Comparison of ENCODE assay signal across 16 cellular contexts in the genomic region with DNA sequence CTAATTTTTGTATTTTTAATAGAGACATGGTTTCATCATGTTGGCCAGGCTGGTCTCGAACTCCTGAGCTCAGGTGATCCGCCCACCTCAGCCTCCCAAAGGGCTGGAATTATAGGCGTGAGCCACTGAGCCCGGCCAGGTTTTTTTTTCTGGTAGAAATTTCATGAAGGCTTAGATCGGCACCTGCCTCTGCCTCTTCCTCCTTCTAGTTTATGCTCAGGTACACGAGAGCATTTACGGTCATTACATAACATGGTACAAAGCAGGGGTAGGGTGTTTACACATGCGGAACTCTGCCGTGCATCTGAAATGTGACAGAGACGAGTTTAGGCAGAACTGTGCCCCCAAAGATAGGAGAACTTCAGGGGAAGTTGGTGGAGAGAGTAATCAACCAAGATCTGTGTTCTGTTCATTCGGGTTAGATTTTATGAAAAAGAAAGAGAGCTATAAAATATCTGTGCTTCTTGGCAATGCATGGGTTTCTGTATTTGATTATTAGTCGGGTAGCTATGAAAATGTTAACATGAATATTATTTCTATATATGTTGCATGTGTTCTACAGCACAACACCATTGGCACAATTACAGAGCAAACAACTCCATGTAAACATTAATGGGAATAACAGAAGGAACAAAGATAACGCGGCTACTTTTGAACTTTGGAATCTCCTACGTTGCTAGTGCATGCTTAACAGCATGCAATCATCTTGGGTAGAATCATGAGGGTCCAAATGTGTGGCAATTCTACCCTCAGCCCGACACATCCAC. TPM values are rescaled to one million over a fixed set of nuclear protein-coding genes. Genes with fewer than 3 reads are reported as not detected.
DNase-seq lines count a peak whose midpoint lies in the region; ATAC-seq and TF ChIP-seq lines count a peak whose summit lies in the region.
"Had no signal": no experiment of that assay in that cellular context is flagged by ENCODE, and none has a peak within 500 bp of the region (broad histone marks: within the 10 kb centered on the region; RNA-seq: fewer than 3 reads in every experiment).

No MANE protein-coding gene starts in this region.

- CTCF ChIA-PET in activated CD4-positive, alpha-beta memory T cell treated with anti-CD3 and anti-CD28 coated beads, Interleukin-2, amount 10 ng/mL, durations not matched to agents 7 days and 5 days (lab: Charles Lee) = interaction anchor here (1.3 kb wide), 1 partner anchor 24 kb away, joined by 3 read pairs; no protein-coding TSS in a partner anchor

- H3K9me3 ChIP-seq in body of pancreas (no peaks in the 10 kb centered on the region), mucosa of descending colon (no peaks in the 10 kb centered on the region)
- H3K9me3 ChIP-seq: HAP-1, Peyer's patch had no signal

- ATAC-seq in body of pancreas (peak; percentile 71), mucosa of descending colon (peak; percentile 79), HG02970 (IDR thresholded peaks at IDR 0.05; ENCODE audit: low FRiP score, unreplicated experiment) (no peak), HG03175 (IDR thresholded peaks at IDR 0.05; ENCODE audit: unreplicated experiment) (no peak)
- ATAC-seq: SK-N-SH treated with all-trans-retinoic acid at 6 μM for 48 hours had no signal

- no peaks in the 10 kb centered on the region for H3K36me3 Mint-ChIP-seq in activated CD4-positive, alpha-beta memory T cell treated with anti-CD3 and anti-CD28 coated beads, Interleukin-2, amount 10 ng/mL, durations not matched to agents 7 days and 5 days (ENCODE audit: low read depth)
- H3K36me3 Mint-ChIP-seq: IgD-negative memory B cell had no signal

- intact Hi-C loops in body of pancreas (cut with DNase I) (no loop called here), mucosa of descending colon (cut with DNase I, micrococcal nuclease) (loop anchor here in 1 of 2 donors (10.0 kb wide), 2 partner anchors 56 to 114 kb away; no protein-coding TSS in a partner anchor)

- WGBS in body of pancreas, 2 donors = 20% methylated on average over 16 of the region's 16 CpGs

- no peak for TF ChIP-seq CTCF in LNCaP clone FGC (IDR thresholded peaks at IDR 0.05; ENCODE audit: control insufficient read depth, extremely low read depth, insufficient read depth)
- TF ChIP-seq CTCF in body of pancreas (IDR thresholded peaks at IDR 0.05) = no peak
- no peak for TF ChIP-seq CTCF in mucosa of descending colon (IDR thresholded peaks at IDR 0.05)

- peak overlapping the region; percentile 32 to 81 (median 80) for H3K27ac ChIP-seq in body of pancreas

- POLR2A ChIA-PET in activated CD4-positive, alpha-beta memory T cell treated with anti-CD3 and anti-CD28 coated beads, Interleukin-2, amount 10 ng/mL, durations not matched to agents 7 days and 5 days (lab: Charles Lee) = no interaction called here

- peak in 1 of 3 donors; percentile 28 for TF ChIP-seq POLR2A in body of pancreas (IDR thresholded peaks at IDR 0.05)

- no peaks in the 10 kb centered on the region for H3K4me1 Mint-ChIP-seq in activated CD4-positive, alpha-beta memory T cell treated with anti-CD3 and anti-CD28 coated beads, Interleukin-2, amount 10 ng/mL, durations not matched to agents 7 days and 5 days

- peaks cover 19% of the 10 kb centered on the region for H3K27me3 Mint-ChIP-seq in activated CD4-positive, alpha-beta memory T cell treated with anti-CD3 and anti-CD28 coated beads, Interleukin-2, amount 10 ng/mL, durations not matched to agents 7 days and 5 days

- H3K9me3 Mint-ChIP-seq in activated CD4-positive, alpha-beta memory T cell treated with anti-CD3 and anti-CD28 coated beads, Interleukin-2, amount 10 ng/mL, durations not matched to agents 7 days and 5 days = no peaks in the 10 kb centered on the region

- peaks cover 18% of the 10 kb centered on the region for H3K4me1 ChIP-seq in body of pancreas
- no peaks in the 10 kb centered on the region for H3K4me1 ChIP-seq in mucosa of descending colon (ENCODE audit: low read depth)
- H3K4me1 ChIP-seq: HAP-1, Peyer's patch had no signal

- no peak overlapping the region for H3K4me3 Mint-ChIP-seq in activated CD4-positive, alpha-beta memory T cell treated with anti-CD3 and anti-CD28 coated beads, Interleukin-2, amount 10 ng/mL, durations not matched to agents 7 days and 5 days

- H3K36me3 ChIP-seq in body of pancreas (replicated peaks in 1 of 2; ENCODE audit: insufficient read depth in 1 of 2, low read depth in 2 of 2) (no peaks in the 10 kb centered on the region), mucosa of descending colon (ENCODE audit: low read depth) (no peaks in the 10 kb centered on the region)
- H3K36me3 ChIP-seq: HAP-1, Peyer's patch had no signal

- DNase-seq in LNCaP clone FGC (ENCODE audit: low read depth) (peak; percentile 40), body of pancreas (peak; percentile 11 to 40 (median 23)), mucosa of descending colon (peak in 2 of 3 donors; percentile 37 to 39), SK-N-DZ (ENCODE audit: low spot score) (no peak)
- DNase-seq in activated CD4-positive, alpha-beta memory T cell treated with anti-CD3 and anti-CD28 coated beads, Interleukin-2, amount 10 ng/mL, durations not matched to agents 7 days and 5 days = no peak
- DNase-seq: DMS153, NCI-H1436 treated with DMSO at 0.1 percent for 48 hours, NCI-H2081, NCI-H524 treated with DMSO at 0.1 percent for 48 hours, Peyer's patch, Right ventricle myocardium superior had no signal

- peak overlapping the region; percentile 40 for H3K4me3 ChIP-seq in LNCaP clone FGC (ENCODE audit: low read depth, low read length)
- no peak overlapping the region for H3K4me3 ChIP-seq in body of pancreas
- H3K4me3 ChIP-seq in mucosa of descending colon = no peak overlapping the region
- H3K4me3 ChIP-seq: HAP-1 had no signal

- H3K27me3 ChIP-seq in body of pancreas = no peaks in the 10 kb centered on the region
- H3K27me3 ChIP-seq: Peyer's patch had no signal

- no peak overlapping the region for H3K27ac Mint-ChIP-seq in activated CD4-positive, alpha-beta memory T cell treated with anti-CD3 and anti-CD28 coated beads, Interleukin-2, amount 10 ng/mL, durations not matched to agents 7 days and 5 days
- H3K27ac Mint-ChIP-seq: IgD-negative memory B cell had no signal

RNA-seq across cellular contexts. Expression of a gene that starts 23.6 kb away (rescaled TPM):
- total RNA-seq in body of pancreas (10 to 100 TPM in 1 of 2 donors, 1 to 10 TPM in 1; 4.4 to 34.6 TPM), mucosa of descending colon (100 to 1,000 TPM in 2 of 3 donors, 10 to 100 TPM in 1; 62.9 to 146 (median 117) TPM)
- polyA plus RNA-seq in SK-N-DZ (2014; cell fraction: cytosol; rRNA removed) = 13.8 and 15.6 TPM in 2 replicates
- polyA plus RNA-seq in SK-N-DZ (2014; cell fraction: nucleus; rRNA removed) = 7.1 and 8.0 TPM in 2 replicates
- total RNA-seq in activated CD4-positive, alpha-beta memory T cell treated with anti-CD3 and anti-CD28 coated beads, Interleukin-2, amount 10 ng/mL, durations not matched to agents 7 days and 5 days = 1 to 10 TPM; 5.3 to 6.9 TPM

Comparison
In these comparisons a context has a peak if more than half of its experiments do, and no peak if none do; other contexts are left out.
1. DNase-seq: peak in LNCaP clone FGC (single experiment), body of pancreas (4 of 4) and mucosa of descending colon (2 of 3); none in SK-N-DZ (single experiment) and activated CD4-positive, alpha-beta memory T cell treated with anti-CD3 and anti-CD28 coated beads, Interleukin-2, amount 10 ng/mL, durations not matched to agents 7 days and 5 days (single experiment).
2. ATAC-seq: peak in body of pancreas (single experiment) and mucosa of descending colon (single experiment); none in HG02970 (single experiment) and HG03175 (single experiment).